Comparison of ENCODE assay signal across 15 cellular contexts in genomic region chr15:22239806-22240180, GRCh38.
A peak's percentile ranks its signal among the peaks of the same experiment; 100 is the strongest.
DNase-seq lines count a peak whose midpoint lies in the region; ATAC-seq and TF ChIP-seq lines count a peak whose summit lies in the region.
"Had no signal": no experiment of that assay in that cellular context is flagged by ENCODE, and none has a peak within 500 bp of the region (broad histone marks: within the 10 kb centered on the region; RNA-seq: fewer than 3 reads in every experiment).

No MANE protein-coding gene starts in this region.

- H3K4me3 Mint-ChIP-seq in CD14-positive monocyte: peak overlapping the region in 1 of 2 donors; percentile 36
- H3K4me3 Mint-ChIP-seq in glutamatergic neuron (ENCODE audit: unreplicated experiment): no peak overlapping the region
- no peak overlapping the region for H3K4me3 Mint-ChIP-seq in stimulated activated effector memory CD8-positive, alpha-beta T cell treated with anti-CD3 and anti-CD28 coated beads, Interleukin-12 subunit alpha, Interleukin-12 subunit beta, amount 100 ng/mL, for 72 hours
- H3K4me3 Mint-ChIP-seq: CD8-positive, alpha-beta memory T cell; H9 had no signal

- H3K4me3 ChIP-seq in left lung: no peak overlapping the region

- no peak for TF ChIP-seq CTCF in CD14-positive monocyte (IDR thresholded peaks at IDR 0.05)
- TF ChIP-seq CTCF in glutamatergic neuron (IDR thresholded peaks at IDR 0.05; ENCODE audit: partially characterized antibody, unreplicated experiment): no peak
- no peak for TF ChIP-seq CTCF in left lung (IDR thresholded peaks at IDR 0.05)

- H3K9me3 Mint-ChIP-seq in CD14-positive monocyte (peaks cover 0 to 3% (median 0%) of the 10 kb centered on the region in 7 donors), glutamatergic neuron (ENCODE audit: unreplicated experiment) (peaks cover 82% of the 10 kb centered on the region)
- H3K9me3 Mint-ChIP-seq in stimulated activated effector memory CD8-positive, alpha-beta T cell treated with anti-CD3 and anti-CD28 coated beads, Interleukin-12 subunit alpha, Interleukin-12 subunit beta, amount 100 ng/mL, for 72 hours: no peaks in the 10 kb centered on the region
- H3K9me3 Mint-ChIP-seq: CD8-positive, alpha-beta memory T cell had no signal

- H3K27me3 ChIP-seq in left lung: no peaks in the 10 kb centered on the region

- no peak for ATAC-seq in stimulated activated effector memory CD8-positive, alpha-beta T cell treated with anti-CD3 and anti-CD28 coated beads, Interleukin-12 subunit alpha, Interleukin-12 subunit beta, amount 100 ng/mL, for 72 hours
- ATAC-seq in GM19463 (IDR thresholded peaks at IDR 0.05; ENCODE audit: unreplicated experiment) (no peak), left lung (no peak)

- H3K27me3 Mint-ChIP-seq in CD14-positive monocyte (ENCODE audit: low read depth in 3 of 3): peaks cover 3 to 4% (median 3%) of the 10 kb centered on the region in 3 donors
- H3K27me3 Mint-ChIP-seq in glutamatergic neuron (ENCODE audit: unreplicated experiment): peaks cover 39% of the 10 kb centered on the region

- no peaks in the 10 kb centered on the region for H3K36me3 ChIP-seq in left lung

- H3K4me1 Mint-ChIP-seq in CD14-positive monocyte: peaks cover 7% of the 10 kb centered on the region
- no peaks in the 10 kb centered on the region for H3K4me1 Mint-ChIP-seq in glutamatergic neuron (ENCODE audit: low read depth, unreplicated experiment)
- peaks cover 14% of the 10 kb centered on the region for H3K4me1 Mint-ChIP-seq in stimulated activated effector memory CD8-positive, alpha-beta T cell treated with anti-CD3 and anti-CD28 coated beads, Interleukin-12 subunit alpha, Interleukin-12 subunit beta, amount 100 ng/mL, for 72 hours
- H3K4me1 Mint-ChIP-seq: H9 had no signal

- DNase-seq in activated effector memory CD4-positive, alpha-beta T cell treated with anti-CD3 and anti-CD28 coated beads, Interleukin-2, amount 50 U/mL, for 16 hours: peak; percentile 59
- DNase-seq in activated effector memory CD4-positive, alpha-beta T cell treated with Interleukin-2 at 50 U/mL for 16 hours: no peak
- DNase-seq in CD14-positive monocyte (ENCODE audit: low spot score) (peak; percentile 45), glutamatergic neuron (no peak), left lung (no peak), SKM-1 treated with dmso at 0.1 percent for 144 hours (lab: John Stamatoyannopoulos, UW; ENCODE audit: unreplicated experiment) (no peak)
- no peak for DNase-seq in stimulated activated effector memory CD8-positive, alpha-beta T cell treated with anti-CD3 and anti-CD28 coated beads, Interleukin-12 subunit alpha, Interleukin-12 subunit beta, amount 100 ng/mL, for 72 hours (ENCODE audit: low spot score in 2 of 2)
- DNase-seq: 8988T, Caco-2, DND-41, GDM1, GOT3, H9 had no signal

- H3K9me3 ChIP-seq in left lung: no peaks in the 10 kb centered on the region

- intact Hi-C loops in CD14-positive monocyte (cut with micrococcal nuclease) (loop anchor here in 1 of 2 donors (10.0 kb wide), 1 partner anchor 1875 kb away; no protein-coding TSS in a partner anchor), left lung (cut with DNase I) (no loop called here)

- no peak overlapping the region for H3K27ac Mint-ChIP-seq in CD14-positive monocyte
- peak overlapping the region; percentile 28 for H3K27ac Mint-ChIP-seq in glutamatergic neuron (ENCODE audit: unreplicated experiment)
- H3K27ac Mint-ChIP-seq in stimulated activated effector memory CD8-positive, alpha-beta T cell treated with anti-CD3 and anti-CD28 coated beads, Interleukin-12 subunit alpha, Interleukin-12 subunit beta, amount 100 ng/mL, for 72 hours: peak overlapping the region; percentile 6
- H3K27ac Mint-ChIP-seq: H9 had no signal

- H3K36me3 Mint-ChIP-seq in CD14-positive monocyte: no peaks in the 10 kb centered on the region
- peaks cover 34% of the 10 kb centered on the region for H3K36me3 Mint-ChIP-seq in glutamatergic neuron (ENCODE audit: unreplicated experiment)
- no peaks in the 10 kb centered on the region for H3K36me3 Mint-ChIP-seq in stimulated activated effector memory CD8-positive, alpha-beta T cell treated with anti-CD3 and anti-CD28 coated beads, Interleukin-12 subunit alpha, Interleukin-12 subunit beta, amount 100 ng/mL, for 72 hours

- H3K4me1 ChIP-seq in left lung: no peaks in the 10 kb centered on the region
- H3K4me1 ChIP-seq: Caco-2 had no signal

- no peak overlapping the region for H3K27ac ChIP-seq in left lung

Comparison
In these comparisons a context has a peak if more than half of its experiments do, and no peak if none do; other contexts are left out.
1. DNase-seq: peak in activated effector memory CD4-positive, alpha-beta T cell treated with anti-CD3 and anti-CD28 coated beads, Interleukin-2, amount 50 U/mL, for 16 hours (single experiment) and CD14-positive monocyte (single experiment); none in activated effector memory CD4-positive, alpha-beta T cell treated with Interleukin-2 at 50 U/mL for 16 hours (single experiment), glutamatergic neuron (single experiment), stimulated activated effector memory CD8-positive, alpha-beta T cell treated with anti-CD3 and anti-CD28 coated beads, Interleukin-12 subunit alpha, Interleukin-12 subunit beta, amount 100 ng/mL, for 72 hours (0 of 2), left lung (0 of 2) and SKM-1 treated with dmso at 0.1 percent for 144 hours (single experiment).
2. H3K27ac Mint-ChIP-seq: peak in glutamatergic neuron (single experiment) and stimulated activated effector memory CD8-positive, alpha-beta T cell treated with anti-CD3 and anti-CD28 coated beads, Interleukin-12 subunit alpha, Interleukin-12 subunit beta, amount 100 ng/mL, for 72 hours (single experiment); none in CD14-positive monocyte (0 of 7).